Comparison of ENCODE assay signal across 8 cellular contexts in genomic region chr5:1653708-1654651, GRCh38.
DNase-seq lines count a peak whose midpoint lies in the region; ATAC-seq, FAIRE-seq and TF ChIP-seq lines count a peak whose summit lies in the region.
"Not testable (repeated sequence)": the region's sequence is repeated elsewhere in the genome, so short reads cannot be mapped to it uniquely, and the experiment has no call there.

No MANE protein-coding gene starts in this region.

- H3K4me1 ChIP-seq in CD4-positive, alpha-beta memory T cell (ENCODE audit: insufficient read depth, low read length): not testable (repeated sequence)
- H3K4me1 ChIP-seq in spleen: peaks cover 6 to 22% (median 15%) of the 10 kb centered on the region in 6 donors

- H3K4me3 ChIP-seq in CD4-positive, alpha-beta memory T cell (ENCODE audit: low read length in 2 of 2); bronchial epithelial cell (ENCODE audit: low read depth, low read length): not testable (repeated sequence)
- peak overlapping the region in 2 of 8 donors; percentile 23 to 46 for H3K4me3 ChIP-seq in spleen

- CTCF ChIA-PET in CD4-positive, alpha-beta memory T cell (lab: Charles Lee; ENCODE audit: partially characterized antibody): interaction anchor here (1.5 to 2.8 kb wide), 3 partner anchors 9 to 484 kb away, joined by 4 to 12 read pairs (median 4); no protein-coding TSS in a partner anchor

- TF ChIP-seq POLR2A in spleen (IDR thresholded peaks at IDR 0.05): not testable (repeated sequence)

- ATAC-seq in GM19452 (IDR thresholded peaks at IDR 0.05; ENCODE audit: unreplicated experiment) (peak; percentile 85), HG02943 (IDR thresholded peaks at IDR 0.05; ENCODE audit: low read depth, unreplicated experiment) (peak; percentile 78)

- H3K36me3 ChIP-seq in CD4-positive, alpha-beta memory T cell (ENCODE audit: insufficient read depth, low read length); bronchial epithelial cell (ENCODE audit: control insufficient read depth, insufficient read depth, low read length); spleen: not testable (repeated sequence)

- peaks cover 26 to 44% of the 10 kb centered on the region in 2 donors for H3K27me3 Mint-ChIP-seq in CD4-positive, alpha-beta memory T cell

- H3K4me3 Mint-ChIP-seq in CD4-positive, alpha-beta memory T cell: peak overlapping the region in 6 of 8 donors; percentile 42 to 73 (median 52)

- peak in 4 of 5 donors; percentile 45 to 56 (median 50) for DNase-seq in CD4-positive, alpha-beta memory T cell
- DNase-seq in NAMALWA (ENCODE audit: low spot score) (peak; percentile 88), islet precursor cell (peak; percentile 58), spleen (peak; percentile 81)
- peak; percentile 35 for DNase-seq in activated CD4-positive, alpha-beta T cell treated with anti-CD3 and anti-CD28 coated beads, Interleukin-2, amount 50 U/mL, for 1 hour
- DNase-seq in bronchial epithelial cell (ENCODE audit: low read depth): not testable (repeated sequence)

- peaks cover 10% of the 10 kb centered on the region for H3K27me3 ChIP-seq in CD4-positive, alpha-beta memory T cell (ENCODE audit: insufficient read depth, low read length)
- not testable (repeated sequence) for H3K27me3 ChIP-seq in bronchial epithelial cell (ENCODE audit: control insufficient read depth, insufficient read depth, low read length)
- peaks cover 0 to 82% (median 31%) of the 10 kb centered on the region in 7 donors for H3K27me3 ChIP-seq in spleen (replicated peaks in 1 of 7)

- H3K27ac ChIP-seq in CD4-positive, alpha-beta memory T cell (ENCODE audit: low read depth, low read length); spleen: not testable (repeated sequence)

- H3K27ac Mint-ChIP-seq in CD4-positive, alpha-beta memory T cell: not testable (repeated sequence)

- POLR2A ChIA-PET in CD4-positive, alpha-beta memory T cell (lab: Charles Lee; ENCODE audit: partially characterized antibody): not testable (repeated sequence)

- intact Hi-C loops in CD4-positive, alpha-beta memory T cell (cut with micrococcal nuclease): not testable (repeated sequence)
- intact Hi-C loops in spleen (cut with DNase I; ENCODE audit: low total_unique reads): loop anchor here (10.0 kb wide), 1 partner anchor 729 kb away; no protein-coding TSS in a partner anchor

- H3K9me3 ChIP-seq in CD4-positive, alpha-beta memory T cell (ENCODE audit: control insufficient read depth in 1 of 2, low read length in 2 of 2); spleen: not testable (repeated sequence)

- 6 to 30% (median 11%) methylated on average over 4 to 50 of the region's 58 CpGs for WGBS in spleen, 5 donors

- not testable (repeated sequence) for FAIRE-seq in bronchial epithelial cell (lab: Jason Lieb, UNC)

- not testable (repeated sequence) for H3K4me1 Mint-ChIP-seq in CD4-positive, alpha-beta memory T cell

- peak; percentile 5 for TF ChIP-seq CTCF in bronchial epithelial cell (IDR thresholded peaks at IDR 0.05; ENCODE audit: insufficient read depth, low read length, severe bottlenecking)
- peak in 9 of 11 experiments; percentile 21 to 76 (median 64) for TF ChIP-seq CTCF in spleen (IDR thresholded peaks at IDR 0.05 in 8 of 11, conservative IDR thresholded peaks at IDR 0.05 in 3 of 11)

- not testable (repeated sequence) for H3K9me3 Mint-ChIP-seq in CD4-positive, alpha-beta memory T cell

- H3K36me3 Mint-ChIP-seq in CD4-positive, alpha-beta memory T cell: not testable (repeated sequence)
